In the genomic region with DNA sequence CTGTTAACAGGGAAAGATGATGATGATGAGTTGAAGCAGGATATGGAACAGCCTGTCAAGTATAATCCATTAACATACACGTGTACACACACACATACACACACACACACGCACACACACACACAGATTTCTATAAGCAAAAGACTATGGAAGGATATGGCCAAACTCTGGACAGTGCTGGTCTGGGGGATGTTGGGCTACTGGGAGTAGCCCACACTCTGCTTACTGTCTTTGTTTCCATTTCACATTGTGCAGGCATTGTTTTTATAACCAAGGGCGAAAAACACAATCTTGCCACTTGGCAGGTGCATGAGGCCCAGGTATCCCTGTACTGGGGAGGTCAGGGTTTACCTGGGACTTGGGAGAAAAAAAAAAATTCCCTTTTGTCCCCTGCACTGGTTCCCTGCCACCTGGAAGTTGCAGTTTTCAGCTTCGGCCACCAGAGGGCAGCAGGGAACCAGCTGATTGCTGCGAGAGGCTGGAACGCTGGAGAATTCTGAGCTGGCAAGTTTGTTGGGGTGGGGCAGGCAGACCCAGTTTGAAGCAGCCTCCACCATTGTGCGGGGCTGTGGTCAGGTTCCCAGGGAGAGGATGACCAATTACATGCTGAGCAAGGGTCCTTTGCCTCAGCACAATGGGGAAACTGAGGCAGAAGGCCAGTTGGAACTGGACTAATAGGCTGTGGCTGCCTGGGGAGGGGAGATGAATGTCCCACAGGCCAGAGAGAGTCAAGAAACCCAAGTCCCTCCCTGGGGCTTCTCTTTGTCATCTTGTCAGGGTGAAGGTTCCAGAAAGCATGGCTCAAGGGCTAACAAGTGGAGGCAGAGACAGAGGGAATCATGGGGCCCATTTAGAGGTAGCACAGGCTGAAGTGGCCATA, we compare ENCODE assay signal across 8 cellular contexts. TPM values are rescaled to one million over a fixed set of nuclear protein-coding genes. Genes with fewer than 3 reads are reported as not detected.
DNase-seq lines count a peak whose midpoint lies in the region; ATAC-seq and TF ChIP-seq lines count a peak whose summit lies in the region.

No MANE protein-coding gene starts in this region.

- TF ChIP-seq CTCF in activated CD8-positive, alpha-beta T cell treated with anti-CD3 and anti-CD28 coated beads for 36 hours (IDR thresholded peaks at IDR 0.05) = peak; percentile 99

- no peaks in the 10 kb centered on the region for H3K9me3 ChIP-seq in HAP-1

- CTCF ChIA-PET in activated CD8-positive, alpha-beta T cell treated with anti-CD3 and anti-CD28 coated beads for 36 hours (lab: Charles Lee) = interaction anchor here (0.6 to 3.5 kb wide), 57 partner anchors 9 to 1073 kb away, joined by 3 to 55 read pairs (median 5); no protein-coding TSS in a partner anchor

- H3K9me3 Mint-ChIP-seq in activated CD8-positive, alpha-beta T cell treated with anti-CD3 and anti-CD28 coated beads for 36 hours = peaks cover 3% of the 10 kb centered on the region
- H3K9me3 Mint-ChIP-seq in memory B cell = peaks cover 1% of the 10 kb centered on the region

- H3K27me3 ChIP-seq in HAP-1 (ENCODE audit: low read depth) = peaks cover 4% of the 10 kb centered on the region; the same call in 1 of the 2 replicates

- no peaks in the 10 kb centered on the region for H3K27me3 Mint-ChIP-seq in activated CD8-positive, alpha-beta T cell treated with anti-CD3 and anti-CD28 coated beads for 36 hours
- H3K27me3 Mint-ChIP-seq in memory B cell = no peaks in the 10 kb centered on the region

- in situ Hi-C loops in HAP-1 (cut with MboI; ENCODE audit: low sequenced_read_pairs) = loop anchor here (5.0 to 25.0 kb wide), 2 partner anchors 113 to 563 kb away; partner anchors contain the start of gene SFTPD

- intact Hi-C loops in activated CD8-positive, alpha-beta T cell treated with anti-CD3 and anti-CD28 coated beads for 36 hours (cut with micrococcal nuclease) = loop anchor here (2.0 kb wide), 1 partner anchor 92 kb away; no protein-coding TSS in a partner anchor

- no peaks in the 10 kb centered on the region for H3K4me1 Mint-ChIP-seq in activated CD8-positive, alpha-beta T cell treated with anti-CD3 and anti-CD28 coated beads for 36 hours (ENCODE audit: low read depth)
- peaks cover 3% of the 10 kb centered on the region for H3K4me1 Mint-ChIP-seq in memory B cell

- no peak overlapping the region for H3K4me3 Mint-ChIP-seq in activated CD8-positive, alpha-beta T cell treated with anti-CD3 and anti-CD28 coated beads for 36 hours
- H3K4me3 Mint-ChIP-seq in memory B cell = no peak overlapping the region

- no peak overlapping the region for H3K27ac Mint-ChIP-seq in activated CD8-positive, alpha-beta T cell treated with anti-CD3 and anti-CD28 coated beads for 36 hours
- H3K27ac Mint-ChIP-seq in memory B cell = peak overlapping the region; percentile 31

- H3K4me1 ChIP-seq in HAP-1 = no peaks in the 10 kb centered on the region

- H3K4me3 ChIP-seq in HAP-1 = no peak overlapping the region

- POLR2A ChIA-PET in activated CD8-positive, alpha-beta T cell treated with anti-CD3 and anti-CD28 coated beads for 36 hours (lab: Charles Lee) = interaction anchor here (0.6 to 1.4 kb wide), 3 partner anchors 79 to 114 kb away, joined by 3 read pairs; no protein-coding TSS in a partner anchor

- H3K36me3 ChIP-seq in HAP-1 (replicated peaks) = no peaks in the 10 kb centered on the region

- ATAC-seq in activated CD8-positive, alpha-beta T cell treated with anti-CD3 and anti-CD28 coated beads for 36 hours = peak; percentile 89
- ATAC-seq in memory B cell (ENCODE audit: low read depth) (peak; percentile 67), HG02588 (IDR thresholded peaks at IDR 0.05; ENCODE audit: unreplicated experiment) (no peak)

- DNase-seq in COLO829 (ENCODE audit: low spot score) (peak; percentile 65), HAP-1 (ENCODE audit: low spot score in 2 of 2) (peak; percentile 45 to 86), NCI-H510A treated with DMSO at 0.1 percent for 48 hours (lab: John Stamatoyannopoulos, UW) (peak; percentile 70), memory B cell (ENCODE audit: low spot score in 2 of 2) (peak; percentile 69 to 75)
- DNase-seq in activated CD8-positive, alpha-beta T cell treated with anti-CD3 and anti-CD28 coated beads for 36 hours = peak; percentile 80
- peak; percentile 68 for DNase-seq in effector CD8-positive, alpha-beta T cell (lab: John Stamatoyannopoulos, UW)
- peak; percentile 63 for DNase-seq in stimulated activated CD8-positive, alpha-beta memory T cell treated with anti-CD3 and anti-CD28 coated beads, Interleukin-15, amount 100 ng/mL, for 24 hours (ENCODE audit: low read depth)

- no peaks in the 10 kb centered on the region for H3K36me3 Mint-ChIP-seq in activated CD8-positive, alpha-beta T cell treated with anti-CD3 and anti-CD28 coated beads for 36 hours (ENCODE audit: low read depth)
- H3K36me3 Mint-ChIP-seq in memory B cell = no peaks in the 10 kb centered on the region

RNA-seq across cellular contexts. Expression of gene PPIF, which starts 27.3 kb away (rescaled TPM):
- total RNA-seq in activated CD8-positive, alpha-beta T cell treated with anti-CD3 and anti-CD28 coated beads for 36 hours = 10 to 100 TPM; 81.5 to 88.6 TPM
